24 cellular contexts compared by ENCODE assay signal in genomic region chr18:62928316-62928715, GRCh38.
A peak's percentile ranks its signal among the peaks of the same experiment; 100 is the strongest.
DNase-seq lines count a peak whose midpoint lies in the region; ATAC-seq, FAIRE-seq and TF ChIP-seq lines count a peak whose summit lies in the region.
"Had no signal": no experiment of that assay in that cellular context is flagged by ENCODE, and none has a peak within 500 bp of the region (broad histone marks: within the 10 kb centered on the region; RNA-seq: fewer than 3 reads in every experiment).

No MANE protein-coding gene starts in this region.

- H3K27me3 ChIP-seq in tibial nerve: no peaks in the 10 kb centered on the region
- H3K27me3 ChIP-seq: MG63, spleen had no signal

- POLR2A ChIA-PET in HEK293 (lab: Yijun Ruan, JAX): no interaction called here

- CTCF ChIA-PET in HEK293 (lab: Yijun Ruan, JAX): no interaction called here

- peak; percentile 99 for FAIRE-seq in D721Med (lab: Jason Lieb, UNC)
- FAIRE-seq: endothelial cell of umbilical vein, GM12892 had no signal

- H3K4me1 ChIP-seq in HEK293 (ENCODE audit: control insufficient read depth, insufficient read depth, low read length): no peaks in the 10 kb centered on the region
- H3K4me1 ChIP-seq in tibial nerve: no peaks in the 10 kb centered on the region
- H3K4me1 ChIP-seq: spleen had no signal

- TF ChIP-seq EP300 in tibial nerve (IDR thresholded peaks at IDR 0.05): no peak

- H3K27ac ChIP-seq in HEK293 (ENCODE audit: extremely low read depth, low read depth, low read length) (no peak overlapping the region), tibial nerve (no peak overlapping the region)
- H3K27ac ChIP-seq: spleen had no signal

- TF ChIP-seq CTCF in D721Med (IDR thresholded peaks at IDR 0.05; ENCODE audit: insufficient read depth, missing control alignments) (no peak), HEK293 (tag by site-specific recombination; IDR thresholded peaks at IDR 0.05) (no peak), cardiac fibroblast (IDR thresholded peaks at IDR 0.05; ENCODE audit: low read depth, low read length) (no peak), tibial nerve (IDR thresholded peaks at IDR 0.05) (no peak)

- DNase-seq in D721Med (ENCODE audit: insufficient read length, low spot score) (no peak), cardiac fibroblast (ENCODE audit: low read depth in 2 of 2) (peak; percentile 11 to 19), left lobe of liver (ENCODE audit: low spot score) (no peak), erythroblast (lab: John Stamatoyannopoulos, UW) (no peak), tibial nerve (ENCODE audit: low spot score in 2 of 2) (no peak), COR-L47 (lab: John Stamatoyannopoulos, UW) (no peak)
- DNase-seq: activated CD4-positive, CD25-positive, alpha-beta regulatory T cell treated with anti-CD3 and anti-CD28 coated beads, Interleukin-2, amount 50 U/mL, for 72 hours; activated CD8-positive, alpha-beta T cell treated with anti-CD3 and anti-CD28 coated beads for 36 hours; activated effector memory CD4-positive, alpha-beta T cell treated with anti-CD3 and anti-CD28 coated beads, Interleukin-2, amount 50 U/mL, for 16 hours; activated T-cell treated with anti-CD3 and anti-CD28 coated beads for 4 hours; CD8-positive, alpha-beta memory T cell; MG63; NCI-H2171 treated with DMSO at 0.1 percent for 48 hours; NCI-H526; occipital lobe; retina; Right ventricle myocardium superior; spleen; stimulated activated CD4-positive, alpha-beta T cell treated with anti-CD3 and anti-CD28 coated beads, Interleukin-4, amount 100 ng/mL, for 1 hour; stimulated activated naive CD4-positive, alpha-beta T cell treated with Interleukin-2 at 50 U/mL for 16 hours had no signal

- H3K9me3 ChIP-seq in HEK293 (ENCODE audit: control insufficient read depth, insufficient read depth, low read depth, low read length) (no peaks in the 10 kb centered on the region), tibial nerve (no peaks in the 10 kb centered on the region)
- H3K9me3 ChIP-seq: MG63 had no signal

- 77 to 83% methylated on average over 1 of the region's 1 CpG for WGBS in tibial nerve, 2 donors

- H3K4me3 ChIP-seq in HEK293 (ENCODE audit: low read depth, low read length) (no peak overlapping the region), cardiac fibroblast (replicated peaks in 1 of 2; ENCODE audit: low read depth in 2 of 2, low read length in 2 of 2) (no peak overlapping the region), tibial nerve (no peak overlapping the region)
- H3K4me3 ChIP-seq: MG63, spleen had no signal

- ATAC-seq in left lobe of liver (peak; percentile 22), HG02973 (IDR thresholded peaks at IDR 0.05; ENCODE audit: unreplicated experiment) (no peak)
- ATAC-seq: activated CD8-positive, alpha-beta T cell treated with anti-CD3 and anti-CD28 coated beads for 36 hours had no signal

- TF ChIP-seq POLR2A in erythroblast (IDR thresholded peaks at IDR 0.05; ENCODE audit: low read length): no peak
- no peak for TF ChIP-seq POLR2A in tibial nerve (IDR thresholded peaks at IDR 0.05)

- H3K36me3 ChIP-seq in HEK293 (ENCODE audit: control insufficient read depth in 2 of 2, insufficient read depth in 1 of 2, low read length in 2 of 2) (peaks cover 0 to 4% of the 10 kb centered on the region in 2 experiments; a peak in 1 of 3 replicates), tibial nerve (peaks cover 0 to 4% (median 0%) of the 10 kb centered on the region in 3 donors)

TF ChIP-seq in HEK293, 187 proteins besides CTCF, POLR2A, EP300 and RAD21:
- no peak for TF ChIP-seq ZNF768 (tag by site-specific recombination; IDR thresholded peaks at IDR 0.05)
- no peak for TF ChIP-seq SCRT1 (tag by site-specific recombination; IDR thresholded peaks at IDR 0.05; ENCODE audit: borderline replicate concordance)
- TF ChIP-seq, protein P1, sequence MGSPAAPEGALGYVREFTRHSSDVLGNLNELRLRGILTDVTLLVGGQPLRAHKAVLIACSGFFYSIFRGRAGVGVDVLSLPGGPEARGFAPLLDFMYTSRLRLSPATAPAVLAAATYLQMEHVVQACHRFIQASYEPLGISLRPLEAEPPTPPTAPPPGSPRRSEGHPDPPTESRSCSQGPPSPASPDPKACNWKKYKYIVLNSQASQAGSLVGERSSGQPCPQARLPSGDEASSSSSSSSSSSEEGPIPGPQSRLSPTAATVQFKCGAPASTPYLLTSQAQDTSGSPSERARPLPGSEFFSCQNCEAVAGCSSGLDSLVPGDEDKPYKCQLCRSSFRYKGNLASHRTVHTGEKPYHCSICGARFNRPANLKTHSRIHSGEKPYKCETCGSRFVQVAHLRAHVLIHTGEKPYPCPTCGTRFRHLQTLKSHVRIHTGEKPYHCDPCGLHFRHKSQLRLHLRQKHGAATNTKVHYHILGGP (tag by site-specific recombination; IDR thresholded peaks at IDR 0.05): 0 out of 2 replicates have a peak, but pooled peaks have one; percentile 23
- TF ChIP-seq ZNF596 (tag by site-specific recombination; IDR thresholded peaks at IDR 0.05): no peak
- TF ChIP-seq ZNF140 (tag by site-specific recombination; IDR thresholded peaks at IDR 0.05): no peak

Comparison
In these comparisons a context has a peak if more than half of its experiments do, and no peak if none do; other contexts are left out.
1. DNase-seq: peak in cardiac fibroblast (2 of 2); none in D721Med (single experiment), left lobe of liver (single experiment), erythroblast (0 of 2), tibial nerve (0 of 2) and COR-L47 (single experiment).